ENCODE assay signal across 23 cellular contexts in the genomic region with DNA sequence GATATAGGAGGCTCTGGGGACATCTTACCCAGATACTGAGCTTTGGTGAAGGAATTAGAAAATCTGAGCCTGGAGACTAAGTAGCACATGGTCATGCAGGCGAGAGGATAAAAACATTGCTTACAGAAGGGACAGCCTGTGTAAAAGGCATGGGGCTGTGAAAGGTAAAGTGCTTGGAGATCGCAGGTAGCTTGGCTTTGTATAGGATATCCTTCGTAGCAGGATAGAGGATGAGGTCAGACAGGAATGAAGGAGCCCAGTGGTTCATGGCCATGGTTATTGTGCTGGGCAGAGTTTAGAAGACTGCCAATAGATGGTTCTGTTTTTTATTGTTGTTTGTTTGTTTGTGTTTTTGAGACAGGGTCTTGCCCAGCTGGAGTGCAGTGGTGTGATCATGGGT.
A peak's percentile ranks its signal among the peaks of the same experiment; 100 is the strongest.
DNase-seq lines count a peak whose midpoint lies in the region; ATAC-seq and TF ChIP-seq lines count a peak whose summit lies in the region.
"Had no signal": no experiment of that assay in that cellular context is flagged by ENCODE, and none has a peak within 500 bp of the region (broad histone marks: within the 10 kb centered on the region; RNA-seq: fewer than 3 reads in every experiment).

No MANE protein-coding gene starts in this region.

- intact Hi-C loops in mammary epithelial cell (cut with micrococcal nuclease), result loop anchor here (10.0 kb wide), 1 partner anchor 444 kb away; no protein-coding TSS in a partner anchor
- intact Hi-C loops in prostate gland (cut with DNase I), result no loop called here

- TF ChIP-seq CTCF in GM23338 (conservative IDR thresholded peaks at IDR 0.05; ENCODE audit: low read depth in 2 of 2) (no peak), nephron progenitor cell (IDR thresholded peaks at IDR 0.05) (no peak), mammary epithelial cell (conservative IDR thresholded peaks at IDR 0.05 in 1 of 2, IDR thresholded peaks at IDR 0.05 in 1 of 2; ENCODE audit: extremely low read depth in 1 of 2, insufficient read depth in 1 of 2, low read depth in 1 of 2, low read length in 2 of 2) (no peak), prostate gland (IDR thresholded peaks at IDR 0.05) (no peak)

- H3K79me2 ChIP-seq in GM23338 (replicated peaks; ENCODE audit: insufficient read depth), result no peaks in the 10 kb centered on the region; the same call in 1 of the 2 replicates
- peaks cover 61% of the 10 kb centered on the region for H3K79me2 ChIP-seq in mammary epithelial cell (ENCODE audit: insufficient read depth, low read length)

- no peaks in the 10 kb centered on the region for H3K9me2 ChIP-seq in GM23338 (ENCODE audit: insufficient read depth)

- DNase-seq in GM23338 (ENCODE audit: low spot score), result no peak
- no peak for DNase-seq in nephron progenitor cell
- no peak for DNase-seq in NCI-H146 (lab: John Stamatoyannopoulos, UW)
- DNase-seq in mammary epithelial cell, result no peak
- no peak for DNase-seq in prostate gland (ENCODE audit: low spot score)
- DNase-seq: 8988T; ACHN; AML-193; BE2C; Calu3; CD4-positive, alpha-beta T cell; CD8-positive, alpha-beta memory T cell; DMS53; DMS79 treated with DMSO at 0.1 percent for 48 hours; GF-D8; GM23248; HFFc6 had no signal

- H4K20me1 ChIP-seq in GM23338 (replicated peaks; ENCODE audit: insufficient read depth) (no peaks in the 10 kb centered on the region), mammary epithelial cell (ENCODE audit: insufficient read depth, low read length) (no peaks in the 10 kb centered on the region)

- H3K27me3 ChIP-seq in GM23338 (ENCODE audit: insufficient read depth), result no peaks in the 10 kb centered on the region
- H3K27me3 ChIP-seq in mammary epithelial cell (ENCODE audit: insufficient read depth, low read length), result no peaks in the 10 kb centered on the region
- no peaks in the 10 kb centered on the region for H3K27me3 ChIP-seq in prostate gland (replicated peaks; ENCODE audit: insufficient read depth)
- H3K27me3 ChIP-seq: BE2C; BLaER1 treated with 17β-estradiol and CSF1 and Interleukin-3, amounts not matched to agents 10 nM and 100 nM had no signal

- no peak overlapping the region for H3K9ac ChIP-seq in mammary epithelial cell (ENCODE audit: insufficient read depth, low read length)
- H3K9ac ChIP-seq: BLaER1 treated with 17β-estradiol and CSF1 and Interleukin-3, amounts not matched to agents 10 nM and 100 nM; GM23248 had no signal

- H3K9me3 Mint-ChIP-seq in GM23338 (no peaks in the 10 kb centered on the region), nephron progenitor cell (no peaks in the 10 kb centered on the region)
- H3K9me3 Mint-ChIP-seq: CD14-positive monocyte; CD4-positive, alpha-beta T cell; CD8-positive, alpha-beta memory T cell; HFFc6 had no signal

- H3K4me3 ChIP-seq in GM23338 (no peak overlapping the region), mammary epithelial cell (replicated peaks in 1 of 3; ENCODE audit: insufficient read depth in 1 of 3, low read depth in 2 of 3, low read length in 3 of 3) (no peak overlapping the region), prostate gland (no peak overlapping the region)
- H3K4me3 ChIP-seq: A549; BLaER1 treated with 17β-estradiol and CSF1 and Interleukin-3, amounts not matched to agents 10 nM and 100 nM; GM23248; HAP-1 had no signal

- dilution Hi-C loops in mammary epithelial cell (cut with HindIII; ENCODE audit: low sequenced_read_pairs), result no loop called here

- no peak for TF ChIP-seq POLR2A in prostate gland (IDR thresholded peaks at IDR 0.05)

- WGBS in mammary epithelial cell (ENCODE audit: low coverage, missing lambda C conversion rate), result 95% methylated on average over 3 of the region's 3 CpGs
- 95% methylated on average over 3 of the region's 3 CpGs for WGBS in prostate gland

- in situ Hi-C loops in mammary epithelial cell (cut with MboI; ENCODE audit: low sequenced_read_pairs in 2 of 2), result no loop called here

- BruUV-seq in mammary epithelial cell (replicated peaks; lab: Mats Ljungman, UMichigan), result no TSS peak

- H3K4me3 Mint-ChIP-seq in GM23338, result no peak overlapping the region
- H3K4me3 Mint-ChIP-seq in nephron progenitor cell, result no peak overlapping the region
- H3K4me3 Mint-ChIP-seq: CD14-positive monocyte; CD4-positive, alpha-beta T cell; CD8-positive, alpha-beta memory T cell; HFFc6 had no signal

- H3K27me3 Mint-ChIP-seq in GM23338 (ENCODE audit: insufficient read depth, low read depth, poor library complexity) (peaks cover 4% of the 10 kb centered on the region), nephron progenitor cell (ENCODE audit: low read depth, poor library complexity) (no peaks in the 10 kb centered on the region)
- H3K27me3 Mint-ChIP-seq: CD4-positive, alpha-beta T cell; CD8-positive, alpha-beta memory T cell had no signal

- peaks cover 11% of the 10 kb centered on the region for H3K4me1 ChIP-seq in GM23338 (ENCODE audit: insufficient read depth)
- H3K4me1 ChIP-seq in mammary epithelial cell (ENCODE audit: insufficient read depth, low read length), result peaks cover 5% of the 10 kb centered on the region
- no peaks in the 10 kb centered on the region for H3K4me1 ChIP-seq in prostate gland (replicated peaks)
- H3K4me1 ChIP-seq: BE2C had no signal

- peak overlapping the region; percentile 36; the same call in 1 of the 2 replicates for H3K27ac ChIP-seq in GM23338 (ENCODE audit: low read depth)
- H3K27ac ChIP-seq in mammary epithelial cell (ENCODE audit: insufficient read depth, low read depth, low read length), result no peak overlapping the region
- no peak overlapping the region for H3K27ac ChIP-seq in prostate gland
- H3K27ac ChIP-seq: A549; BLaER1 treated with 17β-estradiol and CSF1 and Interleukin-3, amounts not matched to agents 10 nM and 100 nM; GM23248 had no signal

- H3K9me3 ChIP-seq in mammary epithelial cell (replicated peaks; ENCODE audit: insufficient read depth, low read length), result no peaks in the 10 kb centered on the region
- H3K9me3 ChIP-seq in prostate gland, result no peaks in the 10 kb centered on the region
- H3K9me3 ChIP-seq: A549, BE2C, HAP-1 had no signal

- H3K4me1 Mint-ChIP-seq in GM23338, result peaks cover 14% of the 10 kb centered on the region
- peaks cover 6% of the 10 kb centered on the region for H3K4me1 Mint-ChIP-seq in nephron progenitor cell

- H3K36me3 ChIP-seq in GM23338 (ENCODE audit: insufficient read depth), result no peaks in the 10 kb centered on the region
- H3K36me3 ChIP-seq in mammary epithelial cell (ENCODE audit: insufficient read depth, low read length), result peaks cover 8% of the 10 kb centered on the region
- no peaks in the 10 kb centered on the region for H3K36me3 ChIP-seq in prostate gland
- H3K36me3 ChIP-seq: BE2C, HAP-1 had no signal

- no peak overlapping the region for H3K4me2 ChIP-seq in GM23338
- H3K4me2 ChIP-seq in mammary epithelial cell (ENCODE audit: insufficient read depth, low read depth, low read length), result no peak overlapping the region
- H3K4me2 ChIP-seq: A549; BLaER1 treated with 17β-estradiol and CSF1 and Interleukin-3, amounts not matched to agents 10 nM and 100 nM had no signal

- peak; percentile 68 for ATAC-seq in GM23338
- peak; percentile 15 for ATAC-seq in esophagus mucosa
- ATAC-seq in GM18867 (IDR thresholded peaks at IDR 0.05; ENCODE audit: unreplicated experiment), result no peak
- ATAC-seq: A549 had no signal

- CTCF ChIA-PET in mammary epithelial cell (lab: Charles Lee; ENCODE audit: low non-redundant PET), result no interaction called here

- H2AFZ ChIP-seq in GM23338 (no peak overlapping the region), mammary epithelial cell (ENCODE audit: low read depth, low read length) (no peak overlapping the region)
- H2AFZ ChIP-seq: GM23248 had no signal

- H3K27ac Mint-ChIP-seq in GM23338, result peak overlapping the region; percentile 2
- H3K27ac Mint-ChIP-seq in nephron progenitor cell, result peak overlapping the region; percentile 59
- H3K27ac Mint-ChIP-seq: CD4-positive, alpha-beta T cell; HFFc6 had no signal

- H3K36me3 Mint-ChIP-seq in GM23338 (ENCODE audit: low read depth) (no peaks in the 10 kb centered on the region), nephron progenitor cell (ENCODE audit: low read depth) (peaks cover 9% of the 10 kb centered on the region)

- H3F3A ChIP-seq in GM23338 (replicated peaks; ENCODE audit: low read depth), result no peaks in the 10 kb centered on the region

TF ChIP-seq in GM23338, 12 proteins besides CTCF, POLR2A, EP300 and RAD21 (continues in another document):
- TF ChIP-seq REST (IDR thresholded peaks at IDR 0.05; ENCODE audit: unreplicated experiment) (no peak), NANOG (IDR thresholded peaks at IDR 0.05; ENCODE audit: borderline replicate concordance) (no peak), STAT1 (IDR thresholded peaks at IDR 0.05; ENCODE audit: unreplicated experiment) (no peak), JUNB (IDR thresholded peaks at IDR 0.05; ENCODE audit: unreplicated experiment) (no peak), CREB1 (CRISPR knock-in tag; IDR thresholded peaks at IDR 0.05; ENCODE audit: low read depth) (no peak), ZNF114 (CRISPR knock-in tag; IDR thresholded peaks at IDR 0.05) (no peak), ZNF331 (CRISPR knock-in tag; IDR thresholded peaks at IDR 0.05; ENCODE audit: low read depth) (no peak), POLR2AphosphoS5 (IDR thresholded peaks at IDR 0.05; ENCODE audit: low read depth) (no peak), EZH2 (IDR thresholded peaks at IDR 0.05; ENCODE audit: low read depth, unreplicated experiment) (no peak)
